1 cellular context compared by ENCODE assay signal in genomic region chr18:48904086-48904485, GRCh38.
TF ChIP-seq lines count a peak whose summit lies in the region.

No MANE protein-coding gene starts in this region.

TF ChIP-seq in IMR-90, 13 proteins besides CTCF, POLR2A, EP300 and RAD21:
- no peak for TF ChIP-seq MAFK (IDR thresholded peaks at IDR 0.05; ENCODE audit: low read depth, low read length)
- no peak for TF ChIP-seq RFX5 (IDR thresholded peaks at IDR 0.05; ENCODE audit: low read depth, low read length)
- no peak for TF ChIP-seq BHLHE40 (IDR thresholded peaks at IDR 0.05; ENCODE audit: low read depth, low read length)
- no peak for TF ChIP-seq FOS (IDR thresholded peaks at IDR 0.05; ENCODE audit: low read depth, low read length)
